In the genomic region with DNA sequence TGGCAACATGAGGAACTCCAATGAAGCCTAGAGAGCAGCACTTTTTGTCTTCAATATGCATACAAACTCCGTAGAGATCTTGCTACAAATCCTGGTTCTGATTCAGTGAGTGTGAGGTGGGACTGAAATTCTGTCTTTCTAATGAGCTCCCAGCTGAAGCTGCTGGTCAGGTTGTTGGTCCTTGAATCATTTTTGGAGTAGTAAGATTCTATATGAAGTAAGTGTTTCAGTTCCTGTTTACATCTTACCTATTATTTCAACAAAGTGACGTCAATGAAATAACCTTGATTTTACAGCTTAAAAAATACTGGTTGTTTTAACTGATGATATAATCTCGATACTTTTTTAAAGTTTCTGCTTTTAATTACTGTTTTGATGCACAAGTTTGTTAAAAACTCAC, we compare ENCODE assay signal across 17 cellular contexts. TPM values are rescaled to one million over a fixed set of nuclear protein-coding genes. Genes with fewer than 3 reads are reported as not detected.
DNase-seq lines count a peak whose midpoint lies in the region; ATAC-seq and TF ChIP-seq lines count a peak whose summit lies in the region.
"Had no signal": no experiment of that assay in that cellular context is flagged by ENCODE, and none has a peak within 500 bp of the region (broad histone marks: within the 10 kb centered on the region; RNA-seq: fewer than 3 reads in every experiment).

No MANE protein-coding gene starts in this region.

- BruUV-seq in MCF 10A (replicated peaks; lab: Mats Ljungman, UMichigan) = no TSS peak

- no peaks in the 10 kb centered on the region for H3K36me3 ChIP-seq in MM.1S (replicated peaks; ENCODE audit: insufficient read depth, low read length)

- H3K4me1 Mint-ChIP-seq in MCF 10A (ENCODE audit: insufficient read depth, unreplicated experiment) = peaks cover 6% of the 10 kb centered on the region

- POLR2A ChIA-PET in MCF 10A (lab: Yijun Ruan, JAX) = interaction anchor here (1.4 kb wide), 1 partner anchor 938 kb away, joined by 5 read pairs; no protein-coding TSS in a partner anchor

- CTCF ChIA-PET in MCF 10A (lab: Yijun Ruan, JAX) = interaction anchor here (0.7 to 5.4 kb wide), 4 partner anchors 8 to 849 kb away, joined by 3 to 31 read pairs (median 9); no protein-coding TSS in a partner anchor

- H3K9me2 ChIP-seq in MM.1S (replicated peaks; ENCODE audit: insufficient read depth, low read length) = no peaks in the 10 kb centered on the region

- H3K9me3 ChIP-seq in MM.1S (replicated peaks; ENCODE audit: insufficient read depth, low read length) = no peaks in the 10 kb centered on the region
- H3K9me3 ChIP-seq: esophagus muscularis mucosa had no signal

- in situ Hi-C loops in GM13976 (cut with MboI; ENCODE audit: low sequenced_read_pairs, unreplicated experiment) = no loop called here

- ATAC-seq in GM19351 (IDR thresholded peaks at IDR 0.05; ENCODE audit: unreplicated experiment) (peak; percentile 62), HG02759 (IDR thresholded peaks at IDR 0.05; ENCODE audit: unreplicated experiment) (peak; percentile 49)
- ATAC-seq: left colon had no signal

- H3K4me3 Mint-ChIP-seq in MCF 10A (ENCODE audit: unreplicated experiment) = no peak overlapping the region
- H3K4me3 Mint-ChIP-seq: dendritic cell treated with granulocyte-macrophage colony-stimulating factor and Interleukin-4, amounts not matched to agents 40 ng/mL and 50 ng/mL, for 4 days had no signal

- no peak overlapping the region for H3K4me3 ChIP-seq in MM.1S (ENCODE audit: low read length)
- H3K4me3 ChIP-seq: esophagus muscularis mucosa, hepatocyte, smooth muscle cell had no signal

- no peaks in the 10 kb centered on the region for H4K20me1 ChIP-seq in MM.1S (ENCODE audit: insufficient read depth, low read length)

- no peak overlapping the region for H3K27ac Mint-ChIP-seq in MCF 10A (ENCODE audit: low read depth, unreplicated experiment)
- H3K27ac Mint-ChIP-seq: dendritic cell treated with granulocyte-macrophage colony-stimulating factor and Interleukin-4, amounts not matched to agents 40 ng/mL and 50 ng/mL, for 4 days had no signal

- H3K4me1 ChIP-seq in MM.1S (ENCODE audit: low read length) = peaks cover 38% of the 10 kb centered on the region
- H3K4me1 ChIP-seq: parathyroid adenoma had no signal

- DNase-seq in GM13976 (ENCODE audit: low spot score) (peak; percentile 59), MM.1S (peak; percentile 16), MCF 10A (ENCODE audit: unreplicated experiment) (no peak), NCI-H748 (lab: John Stamatoyannopoulos, UW; ENCODE audit: unreplicated experiment) (no peak), NCI-H1694 treated with DMSO at 0.1 percent for 48 hours (lab: John Stamatoyannopoulos, UW) (no peak)
- DNase-seq in activated naive CD4-positive, alpha-beta T cell (lab: John Stamatoyannopoulos, UW) = no peak
- DNase-seq: activated gamma-delta T cell, left colon, NCI-H2171 treated with DMSO at 0.1 percent for 48 hours, substantia nigra had no signal

- H3K27ac ChIP-seq in MM.1S (ENCODE audit: low read length) = no peak overlapping the region
- H3K27ac ChIP-seq: esophagus muscularis mucosa, hepatocyte, parathyroid adenoma had no signal

- no peaks in the 10 kb centered on the region for H3K27me3 Mint-ChIP-seq in MCF 10A (ENCODE audit: insufficient read depth, unreplicated experiment)
- H3K27me3 Mint-ChIP-seq: dendritic cell treated with granulocyte-macrophage colony-stimulating factor and Interleukin-4, amounts not matched to agents 40 ng/mL and 50 ng/mL, for 4 days had no signal

- intact Hi-C loops in MCF 10A (cut with micrococcal nuclease) = no loop called here

- no peaks in the 10 kb centered on the region for H3K79me2 ChIP-seq in MM.1S (ENCODE audit: low read length)
- H3K79me2 ChIP-seq: hepatocyte, parathyroid adenoma had no signal

- H2AFZ ChIP-seq in MM.1S (ENCODE audit: low read length) = no peak overlapping the region
- H2AFZ ChIP-seq: hepatocyte, parathyroid adenoma had no signal

- H3K36me3 Mint-ChIP-seq in MCF 10A (ENCODE audit: insufficient read depth, unreplicated experiment) = peaks cover 14% of the 10 kb centered on the region

- no peak overlapping the region for H3K9ac ChIP-seq in MM.1S (ENCODE audit: low read length)
- H3K9ac ChIP-seq: parathyroid adenoma had no signal

- H3K9me3 Mint-ChIP-seq in MCF 10A (ENCODE audit: unreplicated experiment) = no peaks in the 10 kb centered on the region
- H3K9me3 Mint-ChIP-seq: dendritic cell treated with granulocyte-macrophage colony-stimulating factor and Interleukin-4, amounts not matched to agents 40 ng/mL and 50 ng/mL, for 4 days had no signal

- H3K27me3 ChIP-seq in MM.1S (replicated peaks; ENCODE audit: insufficient read depth, low read length) = no peaks in the 10 kb centered on the region
- H3K27me3 ChIP-seq: esophagus muscularis mucosa, hepatocyte had no signal

- no peak for TF ChIP-seq CTCF in GM13976 (IDR thresholded peaks at IDR 0.05; ENCODE audit: borderline replicate concordance, control extremely low read depth, extremely low read depth, insufficient read depth, missing control alignments)
- TF ChIP-seq CTCF in MM.1S (IDR thresholded peaks at IDR 0.05; ENCODE audit: low read length) = no peak
- TF ChIP-seq CTCF in MCF 10A (IDR thresholded peaks at IDR 0.05; ENCODE audit: unreplicated experiment) = no peak

- no peak overlapping the region for H3K4me2 ChIP-seq in MM.1S (ENCODE audit: low read depth, low read length)
- H3K4me2 ChIP-seq: hepatocyte, smooth muscle cell had no signal

- H3F3A ChIP-seq in MM.1S (ENCODE audit: insufficient read depth, low read length) = peaks cover 26% of the 10 kb centered on the region

RNA-seq across cellular contexts. Expression of gene SHQ1, which starts 33.9 kb away (rescaled TPM):
- total RNA-seq in MCF 10A (2022) = 17.4 and 30.4 TPM in 2 replicates

Comparison
In these comparisons a context has a peak if more than half of its experiments do, and no peak if none do; other contexts are left out.
1. DNase-seq: peak in GM13976 (single experiment) and MM.1S (single experiment); none in MCF 10A (single experiment), activated naive CD4-positive, alpha-beta T cell (0 of 4), NCI-H748 (single experiment) and NCI-H1694 treated with DMSO at 0.1 percent for 48 hours (single experiment).